Comparison of ENCODE assay signal across 16 cellular contexts in the genomic region with DNA sequence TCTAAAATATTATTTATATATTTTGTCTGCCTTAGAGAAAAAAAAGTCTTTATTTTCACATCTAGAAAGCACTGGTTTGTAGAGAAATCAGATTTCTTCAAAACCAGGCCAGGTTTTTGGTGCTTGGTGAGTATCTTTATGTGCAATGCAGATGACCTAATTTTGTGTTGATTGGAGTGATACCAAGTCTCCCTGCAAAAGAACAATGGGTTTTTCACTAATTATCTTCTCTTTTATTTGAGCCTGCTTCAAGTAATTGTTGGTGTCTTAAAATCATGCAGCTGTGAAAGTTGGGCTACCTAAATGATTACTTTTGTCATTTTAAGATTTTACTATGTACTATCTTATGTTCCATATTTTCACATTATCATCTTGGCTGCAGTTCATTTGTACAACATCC.
"Had no signal": no experiment of that assay in that cellular context is flagged by ENCODE, and none has a peak within 500 bp of the region (broad histone marks: within the 10 kb centered on the region; RNA-seq: fewer than 3 reads in every experiment).

No MANE protein-coding gene starts in this region.

- DNase-seq: activated CD4-positive, alpha-beta memory T cell treated with anti-CD3 and anti-CD28 coated beads, Interleukin-2, amount 10 ng/mL, durations not matched to agents 7 days and 5 days; activated CD8-positive, alpha-beta memory T cell treated with anti-CD3 and anti-CD28 coated beads, Interleukin-2, amount 50 U/mL, for 4 hours; activated naive CD4-positive, alpha-beta T cell treated with Interleukin-2 at 50 U/mL for 16 hours; cerebellar nuclear complex; glutamatergic neuron; spleen; stimulated activated CD4-positive, alpha-beta T cell treated with anti-CD3 and anti-CD28 coated beads, Interleukin-2, amount 100 ng/mL, for 24 hours; stimulated activated naive CD4-positive, alpha-beta T cell; T1000; transverse colon had no signal

- H3K4me3 ChIP-seq: adrenal gland, mucosa of descending colon, spleen, transverse colon had no signal

- ATAC-seq: mucosa of descending colon; naive thymus-derived CD8-positive, alpha-beta T cell; sciatic nerve had no signal

- H3K4me1 Mint-ChIP-seq: activated CD4-positive, alpha-beta memory T cell treated with anti-CD3 and anti-CD28 coated beads, Interleukin-2, amount 10 ng/mL, durations not matched to agents 7 days and 5 days; naive thymus-derived CD8-positive, alpha-beta T cell had no signal

- H3K4me3 Mint-ChIP-seq: activated CD4-positive, alpha-beta memory T cell treated with anti-CD3 and anti-CD28 coated beads, Interleukin-2, amount 10 ng/mL, durations not matched to agents 7 days and 5 days; brain; dendritic cell treated with granulocyte-macrophage colony-stimulating factor and Interleukin-4, amounts not matched to agents 40 ng/mL and 50 ng/mL, for 4 days; naive thymus-derived CD8-positive, alpha-beta T cell had no signal

- H3K9me3 Mint-ChIP-seq: activated CD4-positive, alpha-beta memory T cell treated with anti-CD3 and anti-CD28 coated beads, Interleukin-2, amount 10 ng/mL, durations not matched to agents 7 days and 5 days; brain; dendritic cell treated with granulocyte-macrophage colony-stimulating factor and Interleukin-4, amounts not matched to agents 40 ng/mL and 50 ng/mL, for 4 days had no signal

- H3K27me3 Mint-ChIP-seq: activated CD4-positive, alpha-beta memory T cell treated with anti-CD3 and anti-CD28 coated beads, Interleukin-2, amount 10 ng/mL, durations not matched to agents 7 days and 5 days; brain; dendritic cell treated with granulocyte-macrophage colony-stimulating factor and Interleukin-4, amounts not matched to agents 40 ng/mL and 50 ng/mL, for 4 days had no signal

- H3K27ac Mint-ChIP-seq: activated CD4-positive, alpha-beta memory T cell treated with anti-CD3 and anti-CD28 coated beads, Interleukin-2, amount 10 ng/mL, durations not matched to agents 7 days and 5 days; brain; dendritic cell treated with granulocyte-macrophage colony-stimulating factor and Interleukin-4, amounts not matched to agents 40 ng/mL and 50 ng/mL, for 4 days; naive thymus-derived CD8-positive, alpha-beta T cell had no signal

- H3K36me3 Mint-ChIP-seq: brain; naive thymus-derived CD8-positive, alpha-beta T cell had no signal
